Comparison of ENCODE assay signal across 8 cellular contexts in genomic region chr3:43892535-43892934, GRCh38.
A peak's percentile ranks its signal among the peaks of the same experiment; 100 is the strongest.
DNase-seq lines count a peak whose midpoint lies in the region; ATAC-seq and TF ChIP-seq lines count a peak whose summit lies in the region.

No MANE protein-coding gene starts in this region.

- H3K27ac ChIP-seq in suprapubic skin (no peak overlapping the region), left ventricle myocardium inferior (replicated peaks) (no peak overlapping the region)

- WGBS in suprapubic skin: 11% methylated on average over 7 of the region's 7 CpGs

- TF ChIP-seq CTCF in type B pancreatic cell (conservative IDR thresholded peaks at IDR 0.05) (no peak), suprapubic skin (IDR thresholded peaks at IDR 0.05) (no peak), left ventricle myocardium inferior (IDR thresholded peaks at IDR 0.05; ENCODE audit: borderline replicate concordance) (no peak)

- DNase-seq in NCI-H510A treated with DMSO at 0.1 percent for 48 hours (lab: John Stamatoyannopoulos, UW): peak; percentile 33
- no peak for DNase-seq in NCI-H510A (lab: John Stamatoyannopoulos, UW)
- DNase-seq in NCI-H748 (lab: John Stamatoyannopoulos, UW; ENCODE audit: unreplicated experiment): peak; percentile 85
- DNase-seq in type B pancreatic cell (ENCODE audit: extremely low spot score, unreplicated experiment): no peak
- DNase-seq in suprapubic skin (ENCODE audit: low spot score in 2 of 2): no peak
- DNase-seq in left ventricle myocardium inferior: no peak
- DNase-seq in activated CD4-positive, alpha-beta T cell treated with anti-CD3 and anti-CD28 coated beads, Interleukin-2, amount 10 ng/mL, durations not matched to agents 24 days and 14 days: no peak

- peak overlapping the region; percentile 67 for H3K27ac Mint-ChIP-seq in type B pancreatic cell
- H3K27ac Mint-ChIP-seq in activated CD4-positive, alpha-beta T cell treated with anti-CD3 and anti-CD28 coated beads, Interleukin-2, amount 10 ng/mL, durations not matched to agents 24 days and 14 days: no peak overlapping the region

- H3K4me1 ChIP-seq in suprapubic skin (peaks cover 23% of the 10 kb centered on the region), left ventricle myocardium inferior (peaks cover 12% of the 10 kb centered on the region)

- no peaks in the 10 kb centered on the region for H3K9me3 Mint-ChIP-seq in type B pancreatic cell
- no peaks in the 10 kb centered on the region for H3K9me3 Mint-ChIP-seq in activated CD4-positive, alpha-beta T cell treated with anti-CD3 and anti-CD28 coated beads, Interleukin-2, amount 10 ng/mL, durations not matched to agents 24 days and 14 days

- peak overlapping the region; percentile 68 for H3K4me3 Mint-ChIP-seq in type B pancreatic cell
- no peak overlapping the region for H3K4me3 Mint-ChIP-seq in activated CD4-positive, alpha-beta T cell treated with anti-CD3 and anti-CD28 coated beads, Interleukin-2, amount 10 ng/mL, durations not matched to agents 24 days and 14 days

- no peak for TF ChIP-seq POLR2A in suprapubic skin (IDR thresholded peaks at IDR 0.05)

- no peaks in the 10 kb centered on the region for H3K9me3 ChIP-seq in suprapubic skin
- no peaks in the 10 kb centered on the region for H3K9me3 ChIP-seq in left ventricle myocardium inferior (replicated peaks)

- peaks cover 15% of the 10 kb centered on the region for H3K4me1 Mint-ChIP-seq in type B pancreatic cell (ENCODE audit: unreplicated experiment)
- H3K4me1 Mint-ChIP-seq in activated CD4-positive, alpha-beta T cell treated with anti-CD3 and anti-CD28 coated beads, Interleukin-2, amount 10 ng/mL, durations not matched to agents 24 days and 14 days: peaks cover 3% of the 10 kb centered on the region

- H3K36me3 ChIP-seq in suprapubic skin: no peaks in the 10 kb centered on the region
- H3K36me3 ChIP-seq in left ventricle myocardium inferior: no peaks in the 10 kb centered on the region

- H3K36me3 Mint-ChIP-seq in type B pancreatic cell: no peaks in the 10 kb centered on the region
- H3K36me3 Mint-ChIP-seq in activated CD4-positive, alpha-beta T cell treated with anti-CD3 and anti-CD28 coated beads, Interleukin-2, amount 10 ng/mL, durations not matched to agents 24 days and 14 days (ENCODE audit: low read depth): no peaks in the 10 kb centered on the region

- peak; percentile 57 for ATAC-seq in HG03095 (IDR thresholded peaks at IDR 0.05; ENCODE audit: unreplicated experiment)

- no peak overlapping the region for H3K4me3 ChIP-seq in suprapubic skin
- no peak overlapping the region for H3K4me3 ChIP-seq in left ventricle myocardium inferior

- peaks cover 36% of the 10 kb centered on the region for H3K27me3 Mint-ChIP-seq in type B pancreatic cell
- H3K27me3 Mint-ChIP-seq in activated CD4-positive, alpha-beta T cell treated with anti-CD3 and anti-CD28 coated beads, Interleukin-2, amount 10 ng/mL, durations not matched to agents 24 days and 14 days: peaks cover 53% of the 10 kb centered on the region

- peaks cover 2% of the 10 kb centered on the region for H3K27me3 ChIP-seq in suprapubic skin
- H3K27me3 ChIP-seq in left ventricle myocardium inferior (ENCODE audit: low read depth): peaks cover 75% of the 10 kb centered on the region

- no peak for TF ChIP-seq EP300 in suprapubic skin (IDR thresholded peaks at IDR 0.05)

- intact Hi-C loops in left ventricle myocardium inferior (cut with micrococcal nuclease): no loop called here
- intact Hi-C loops in activated CD4-positive, alpha-beta T cell treated with anti-CD3 and anti-CD28 coated beads, Interleukin-2, amount 10 ng/mL, durations not matched to agents 24 days and 14 days (cut with micrococcal nuclease): loop anchor here (5.0 kb wide), 1 partner anchor 105 kb away; no protein-coding TSS in a partner anchor

Comparison
In these comparisons a context has a peak if more than half of its experiments do, and no peak if none do; other contexts are left out.
1. DNase-seq: peak in NCI-H510A treated with DMSO at 0.1 percent for 48 hours (single experiment) and NCI-H748 (single experiment); none in NCI-H510A (single experiment), type B pancreatic cell (single experiment), suprapubic skin (0 of 2), left ventricle myocardium inferior (single experiment) and activated CD4-positive, alpha-beta T cell treated with anti-CD3 and anti-CD28 coated beads, Interleukin-2, amount 10 ng/mL, durations not matched to agents 24 days and 14 days (single experiment).